Comparison of ENCODE assay signal across 22 cellular contexts in the genomic region with DNA sequence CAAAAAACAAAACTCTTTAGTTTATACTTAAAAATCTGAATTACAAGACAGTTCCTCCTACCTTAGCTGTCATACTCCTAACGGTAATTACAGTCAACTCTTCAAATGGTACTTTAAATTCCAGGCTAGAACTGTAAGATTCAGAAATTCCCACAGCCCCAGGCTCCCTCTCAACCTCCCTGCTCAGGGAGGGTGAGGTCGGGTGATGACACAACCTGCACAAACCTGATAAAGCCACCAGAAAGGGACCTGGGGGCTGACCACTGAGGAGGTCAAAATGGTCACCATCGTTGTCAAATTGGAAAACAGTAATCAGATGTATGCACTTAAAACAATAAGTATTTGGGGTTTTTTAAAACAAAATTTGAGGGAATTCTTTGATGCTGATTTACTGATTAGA. TPM values are rescaled to one million over a fixed set of nuclear protein-coding genes. Genes with fewer than 3 reads are reported as not detected.
"Had no signal": no experiment of that assay in that cellular context is flagged by ENCODE, and none has a peak within 500 bp of the region (broad histone marks: within the 10 kb centered on the region; RNA-seq: fewer than 3 reads in every experiment).

No MANE protein-coding gene starts in this region.

- H3K36me3 ChIP-seq: breast epithelium, Peyer's patch had no signal

- DNase-seq: activated CD4-positive, alpha-beta T cell treated with anti-CD3 and anti-CD28 coated beads for 48 hours; activated CD4-positive, alpha-beta T cell treated with anti-CD3 and anti-CD28 coated beads, Interleukin-2, amount 50 U/mL, for 4 hours; activated CD4-positive, CD25-positive, alpha-beta regulatory T cell treated with anti-CD3 and anti-CD28 coated beads, Interleukin-2, amount 50 U/mL, for 72 hours; activated CD8-positive, alpha-beta memory T cell treated with anti-CD3 and anti-CD28 coated beads, Interleukin-2, amount 50 U/mL, for 48 hours; activated CD8-positive, alpha-beta T cell treated with anti-CD3 and anti-CD28 coated beads, Interleukin-2, amount 10 ng/mL, durations not matched to agents 7 days and 5 days; activated effector memory CD4-positive, alpha-beta T cell treated with Interleukin-2 at 50 U/mL for 16 hours; activated naive CD4-positive, alpha-beta T cell; activated T-cell treated with anti-CD3 and anti-CD28 coated beads, Interleukin-2, amount 50 U/mL, for 1 hour; aorta; NCI-H1048; NCI-H146; NCI-H187 treated with DMSO at 0.1 percent for 48 hours; NCI-H2081 treated with DMSO at 0.1 percent for 48 hours; NCI-H446; NCI-H524; Peyer's patch; SHP77 treated with DMSO at 0.1 percent for 48 hours; T-helper 17 cell; T-helper 9 cell had no signal

- H3K4me3 ChIP-seq: breast epithelium, Peyer's patch had no signal

- H3K4me1 ChIP-seq: breast epithelium, Peyer's patch had no signal

- H3K27me3 ChIP-seq: breast epithelium, Peyer's patch had no signal

- H3K9me3 ChIP-seq: breast epithelium, Peyer's patch had no signal

- H3K27ac ChIP-seq: breast epithelium, Peyer's patch had no signal

- ATAC-seq: activated CD8-positive, alpha-beta T cell treated with anti-CD3 and anti-CD28 coated beads, Interleukin-2, amount 10 ng/mL, durations not matched to agents 7 days and 5 days; T-helper 17 cell; WTC11 had no signal

RNA-seq across cellular contexts. Expression of gene SLC22A1, which starts 52.2 kb away (rescaled TPM):
- total RNA-seq: M059J had no signal
